Comparison of ENCODE assay signal across 1 cellular context in the genomic region with DNA sequence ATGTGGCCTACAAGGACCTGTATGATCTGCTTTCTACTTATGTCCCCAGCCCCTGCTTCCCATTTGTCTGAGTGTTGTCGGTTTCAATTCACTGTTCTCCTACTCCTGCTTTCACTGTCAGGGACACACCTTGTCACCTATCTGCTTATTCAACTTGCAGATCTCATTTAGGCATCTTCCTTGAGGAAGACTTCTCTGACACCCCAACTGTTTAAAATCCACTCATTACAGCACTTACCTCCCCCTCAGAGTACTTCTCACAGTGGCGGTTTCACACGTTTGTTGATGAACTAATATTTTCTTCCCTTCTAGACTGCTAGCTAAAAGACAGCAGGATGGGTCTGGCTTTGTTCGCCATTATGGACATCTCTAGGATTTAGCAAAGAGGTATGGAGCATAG.
TF ChIP-seq lines count a peak whose summit lies in the region.

No MANE protein-coding gene starts in this region.

TF ChIP-seq in HepG2, 621 proteins besides CTCF, POLR2A, EP300 and RAD21:
- TF ChIP-seq, protein P1, sequence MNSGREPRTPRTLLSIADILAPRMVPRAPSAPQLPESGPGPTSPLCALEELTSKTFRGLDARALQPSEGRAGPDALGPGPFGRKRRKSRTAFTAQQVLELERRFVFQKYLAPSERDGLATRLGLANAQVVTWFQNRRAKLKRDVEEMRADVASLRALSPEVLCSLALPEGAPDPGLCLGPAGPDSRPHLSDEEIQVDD (CRISPR knock-in tag; IDR thresholded peaks at IDR 0.05; ENCODE audit: borderline replicate concordance) = no peak
- no peak for TF ChIP-seq CREM (IDR thresholded peaks at IDR 0.05)
- no peak for TF ChIP-seq CREM (CRISPR knock-in tag; IDR thresholded peaks at IDR 0.05)
TF ChIP-seq in HepG2: peak in this region for 0.
